ENCODE assay signal across 8 cellular contexts in the genomic region with DNA sequence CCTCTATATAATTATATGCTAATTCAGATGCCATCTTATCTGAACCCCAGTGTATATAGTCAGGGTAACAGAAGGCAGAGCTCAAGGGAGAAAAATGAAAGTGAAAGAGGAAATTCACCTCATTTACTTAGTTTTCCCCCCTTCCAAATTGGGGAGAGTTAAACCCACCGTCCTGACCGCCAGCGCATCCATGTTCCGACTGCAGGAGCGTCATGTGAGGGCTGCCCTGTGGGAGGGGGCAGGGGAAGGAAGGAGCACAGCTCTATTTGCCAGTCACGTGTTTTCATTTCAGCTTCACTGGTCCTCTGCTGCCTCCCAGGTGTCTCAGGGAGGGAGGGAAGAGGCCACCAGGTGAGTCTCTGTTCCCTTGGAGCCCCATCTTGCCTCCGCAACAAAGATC. TPM values are rescaled to one million over a fixed set of nuclear protein-coding genes. Genes with fewer than 3 reads are reported as not detected.
DNase-seq lines count a peak whose midpoint lies in the region; ATAC-seq and TF ChIP-seq lines count a peak whose summit lies in the region.

No MANE protein-coding gene starts in this region.

- TF ChIP-seq CTCF in GM13977 (IDR thresholded peaks at IDR 0.05; ENCODE audit: extremely low read depth, insufficient read depth, missing control alignments): no peak

- H3K4me3 ChIP-seq in GM08714 (ENCODE audit: low read length) (peak overlapping the region; percentile 32; the same call in 1 of the 2 replicates), mononuclear cell (ENCODE audit: low read length) (peak overlapping the region; percentile 47)

- H3K27me3 ChIP-seq in mononuclear cell (ENCODE audit: insufficient read depth, low read length): no peaks in the 10 kb centered on the region

- in situ Hi-C loops in GM13977 (cut with MboI; ENCODE audit: low pct_unique_long_range_greater_than_20kb, low sequenced_read_pairs, unreplicated experiment): no loop called here

- ATAC-seq in HG02763 (IDR thresholded peaks at IDR 0.05; ENCODE audit: unreplicated experiment) (no peak), left cardiac atrium (no peak)

- intact Hi-C loops in left cardiac atrium (cut with DNase I): no loop called here

- no peaks in the 10 kb centered on the region for H3K9me3 ChIP-seq in mononuclear cell (ENCODE audit: low read depth, low read length)

- H3K4me1 ChIP-seq in mononuclear cell (ENCODE audit: insufficient read depth, low read length): peaks cover 19% of the 10 kb centered on the region

- DNase-seq in NCI-H1105 (lab: John Stamatoyannopoulos, UW) (peak; percentile 59), activated T-cell treated with anti-CD3 and anti-CD28 coated beads for 4 hours (peak; percentile 28), GM13977 (ENCODE audit: low spot score) (no peak), left cardiac atrium (no peak), epidermal melanocyte (ENCODE audit: insufficient read length, low spot score) (no peak)

RNA-seq across cellular contexts. Expression of gene CNNM4, which starts 13.2 kb away (rescaled TPM):
- total RNA-seq in mononuclear cell (5.5 TPM), left cardiac atrium (10 to 100 TPM; 16.8 to 29.5 TPM)

RNA-seq across cellular contexts. Expression of gene LMAN2L, which starts 34.1 kb away (rescaled TPM):
- total RNA-seq in mononuclear cell (1.3 TPM), left cardiac atrium (10 to 100 TPM; 11.7 to 22.1 TPM)

RNA-seq across cellular contexts. Expression of gene CNNM3, which starts 42.1 kb away (rescaled TPM):
- total RNA-seq in mononuclear cell: 15.6 TPM
- total RNA-seq in left cardiac atrium: 10 to 100 TPM in 1 of 2 donors, 1 to 10 TPM in 1; 9.6 to 10.3 TPM

Comparison
In these comparisons a context has a peak if more than half of its experiments do, and no peak if none do; other contexts are left out.
1. DNase-seq: peak in NCI-H1105 (single experiment) and activated T-cell treated with anti-CD3 and anti-CD28 coated beads for 4 hours (single experiment); none in GM13977 (single experiment), left cardiac atrium (single experiment) and epidermal melanocyte (single experiment).